Comparison of ENCODE assay signal across 13 cellular contexts in genomic region chr7:17546206-17546998, GRCh38.
DNase-seq lines count a peak whose midpoint lies in the region; ATAC-seq and TF ChIP-seq lines count a peak whose summit lies in the region.
"Had no signal": no experiment of that assay in that cellular context is flagged by ENCODE, and none has a peak within 500 bp of the region (broad histone marks: within the 10 kb centered on the region; RNA-seq: fewer than 3 reads in every experiment).

No MANE protein-coding gene starts in this region.

- H3K9me3 Mint-ChIP-seq in nephron (no peaks in the 10 kb centered on the region), WTC11 (no peaks in the 10 kb centered on the region)
- H3K9me3 Mint-ChIP-seq in stimulated activated memory B cell treated with anti-CD40 and anti-IgM and Interleukin-4, amounts not matched to agents 10 μg/mL and 1 μg/mL and 100 μg/mL, for 72 hours, result no peaks in the 10 kb centered on the region
- H3K9me3 Mint-ChIP-seq: T-helper 2 cell treated with Interferon-gamma antibody and Interleukin-4, amounts not matched to agents 5 μg/mL and 100 μg/mL, for 36 hours had no signal

- H3K27ac Mint-ChIP-seq in nephron (peak overlapping the region; percentile 64 to 70 (median 66)), WTC11 (no peak overlapping the region)
- no peak overlapping the region for H3K27ac Mint-ChIP-seq in stimulated activated memory B cell treated with anti-CD40 and anti-IgM and Interleukin-4, amounts not matched to agents 10 μg/mL and 1 μg/mL and 100 μg/mL, for 72 hours
- H3K27ac Mint-ChIP-seq: T-helper 2 cell treated with Interferon-gamma antibody and Interleukin-4, amounts not matched to agents 5 μg/mL and 100 μg/mL, for 36 hours had no signal

- POLR2A ChIA-PET in WTC11 (lab: Charles Lee), result no interaction called here

- no peaks in the 10 kb centered on the region for H3K36me3 Mint-ChIP-seq in nephron (ENCODE audit: low read depth)
- no peaks in the 10 kb centered on the region for H3K36me3 Mint-ChIP-seq in WTC11
- no peaks in the 10 kb centered on the region for H3K36me3 Mint-ChIP-seq in stimulated activated memory B cell treated with anti-CD40 and anti-IgM and Interleukin-4, amounts not matched to agents 10 μg/mL and 1 μg/mL and 100 μg/mL, for 72 hours
- H3K36me3 Mint-ChIP-seq: brain had no signal

- ATAC-seq in esophagus mucosa (peak; percentile 28), WTC11 (no peak)
- ATAC-seq in stimulated activated memory B cell treated with anti-CD40 and anti-IgM and Interleukin-4, amounts not matched to agents 10 μg/mL and 1 μg/mL and 100 μg/mL, for 72 hours, result no peak

- TF ChIP-seq CTCF in AG10803 (conservative IDR thresholded peaks at IDR 0.05; ENCODE audit: low read length) (no peak), nephron (IDR thresholded peaks at IDR 0.05; ENCODE audit: unreplicated experiment in 3 of 3) (no peak), WTC11 (IDR thresholded peaks at IDR 0.05) (no peak)

- H3K4me3 Mint-ChIP-seq in nephron, result no peak overlapping the region
- no peak overlapping the region for H3K4me3 Mint-ChIP-seq in WTC11
- H3K4me3 Mint-ChIP-seq in stimulated activated memory B cell treated with anti-CD40 and anti-IgM and Interleukin-4, amounts not matched to agents 10 μg/mL and 1 μg/mL and 100 μg/mL, for 72 hours, result no peak overlapping the region
- H3K4me3 Mint-ChIP-seq: brain; T-helper 2 cell treated with Interferon-gamma antibody and Interleukin-4, amounts not matched to agents 5 μg/mL and 100 μg/mL, for 36 hours had no signal

- no peak overlapping the region for H3K4me3 ChIP-seq in AG10803 (ENCODE audit: low read length)
- H3K4me3 ChIP-seq: heart left ventricle had no signal

- peaks cover 26% of the 10 kb centered on the region for H3K4me1 Mint-ChIP-seq in nephron
- H3K4me1 Mint-ChIP-seq in WTC11, result peaks cover 6% of the 10 kb centered on the region; the same call in 1 of the 2 replicates
- H3K4me1 Mint-ChIP-seq in stimulated activated memory B cell treated with anti-CD40 and anti-IgM and Interleukin-4, amounts not matched to agents 10 μg/mL and 1 μg/mL and 100 μg/mL, for 72 hours, result no peaks in the 10 kb centered on the region

- H3K27me3 Mint-ChIP-seq in nephron (ENCODE audit: low read depth) (no peaks in the 10 kb centered on the region), WTC11 (ENCODE audit: low read depth) (no peaks in the 10 kb centered on the region)
- no peaks in the 10 kb centered on the region for H3K27me3 Mint-ChIP-seq in stimulated activated memory B cell treated with anti-CD40 and anti-IgM and Interleukin-4, amounts not matched to agents 10 μg/mL and 1 μg/mL and 100 μg/mL, for 72 hours
- H3K27me3 Mint-ChIP-seq: brain had no signal

- DNase-seq in AG10803 (ENCODE audit: low read depth) (peak; percentile 94), NOMO-1 (lab: John Stamatoyannopoulos, UW; ENCODE audit: unreplicated experiment in 2 of 2) (peak; percentile 84 to 97), NCI-H2081 (lab: John Stamatoyannopoulos, UW) (no peak), WTC11 (ENCODE audit: low spot score) (no peak), NCI-H526 (lab: John Stamatoyannopoulos, UW) (no peak)
- DNase-seq: heart left ventricle; NCI-H345; stimulated activated CD4-positive, alpha-beta T cell treated with anti-CD3 and anti-CD28 coated beads, Interleukin-2, amount 100 ng/mL, for 24 hours had no signal

- CTCF ChIA-PET in WTC11 (lab: Charles Lee), result interaction anchor here (0.6 kb wide), 1 partner anchor 564 kb away, joined by 4 read pairs; no protein-coding TSS in a partner anchor

TF ChIP-seq in WTC11, 78 proteins besides CTCF, POLR2A, EP300 and RAD21:
- TF ChIP-seq RELA (CRISPR knock-in tag; IDR thresholded peaks at IDR 0.05; ENCODE audit: borderline replicate concordance), result no peak
- no peak for TF ChIP-seq KAT7 (CRISPR knock-in tag; IDR thresholded peaks at IDR 0.05; ENCODE audit: borderline replicate concordance)
- TF ChIP-seq CDX4 (CRISPR knock-in tag; IDR thresholded peaks at IDR 0.05; ENCODE audit: borderline replicate concordance), result no peak
- TF ChIP-seq TP53 (CRISPR knock-in tag; IDR thresholded peaks at IDR 0.05), result no peak
- TF ChIP-seq ZNF263 (CRISPR knock-in tag; IDR thresholded peaks at IDR 0.05; ENCODE audit: low read depth), result no peak
- TF ChIP-seq FOXP4 (CRISPR knock-in tag; IDR thresholded peaks at IDR 0.05), result no peak
- TF ChIP-seq OVOL2 (CRISPR knock-in tag; IDR thresholded peaks at IDR 0.05; ENCODE audit: borderline replicate concordance), result no peak
- no peak for TF ChIP-seq IRF2 (CRISPR knock-in tag; IDR thresholded peaks at IDR 0.05; ENCODE audit: borderline replicate concordance, low read depth)
- no peak for TF ChIP-seq ZNF425 (CRISPR knock-in tag; conservative IDR thresholded peaks at IDR 0.05)
- TF ChIP-seq ZNF232 (CRISPR knock-in tag; IDR thresholded peaks at IDR 0.05), result no peak
- TF ChIP-seq E2F4 (CRISPR knock-in tag; IDR thresholded peaks at IDR 0.05; ENCODE audit: borderline replicate concordance, low read depth), result no peak

Comparison
In these comparisons a context has a peak if more than half of its experiments do, and no peak if none do; other contexts are left out.
1. DNase-seq: peak in AG10803 (single experiment) and NOMO-1 (2 of 2); none in NCI-H2081 (0 of 2), WTC11 (single experiment) and NCI-H526 (0 of 2).
2. H3K27ac Mint-ChIP-seq: peak in nephron (3 of 3); none in WTC11 (single experiment) and stimulated activated memory B cell treated with anti-CD40 and anti-IgM and Interleukin-4, amounts not matched to agents 10 μg/mL and 1 μg/mL and 100 μg/mL, for 72 hours (single experiment).